ENCODE assay signal across 13 cellular contexts in the genomic region with DNA sequence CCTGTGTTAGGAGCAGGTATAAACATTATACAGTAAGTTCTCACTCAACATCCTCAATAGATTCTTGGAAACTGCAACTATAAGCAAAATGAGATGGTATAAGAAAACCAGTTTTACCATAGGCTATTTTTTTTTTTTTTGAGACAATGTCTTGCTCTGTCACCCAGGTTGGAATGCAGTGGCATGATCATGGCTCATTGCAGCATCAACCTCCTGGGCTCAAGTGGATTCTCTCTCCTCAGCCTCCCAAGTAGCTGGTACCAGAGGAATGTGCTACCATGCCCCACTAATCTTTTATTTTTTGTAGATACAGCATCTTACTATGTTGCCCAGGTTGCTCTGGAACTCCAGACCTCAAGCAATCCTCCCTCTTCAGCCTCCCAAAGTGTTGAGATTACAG.
"Had no signal": no experiment of that assay in that cellular context is flagged by ENCODE, and none has a peak within 500 bp of the region (broad histone marks: within the 10 kb centered on the region; RNA-seq: fewer than 3 reads in every experiment).

No MANE protein-coding gene starts in this region.

- DNase-seq: activated B cell treated with CpG ODN at 0.5 μM for 24 hours; activated CD4-positive, alpha-beta T cell treated with anti-CD3 and anti-CD28 coated beads, Interleukin-2, amount 50 U/mL, for 4 hours; activated CD8-positive, alpha-beta memory T cell treated with anti-CD3 and anti-CD28 coated beads for 24 hours; activated naive CD4-positive, alpha-beta T cell; activated T-cell treated with anti-CD3 and anti-CD28 coated beads, Interleukin-2, amount 50 U/mL, for 4 hours; effector memory CD4-positive, alpha-beta T cell; heart right ventricle; naive thymus-derived CD8-positive, alpha-beta T cell; retina; sigmoid colon; stimulated activated CD4-positive, alpha-beta T cell treated with anti-CD3 and anti-CD28 coated beads, Interleukin-2, amount 100 ng/mL, for 48 hours; stimulated activated CD8-positive, alpha-beta memory T cell treated with anti-CD3 and anti-CD28 coated beads, Interleukin-4, amount 100 ng/mL, for 48 hours; stimulated activated naive B cell treated with anti-CD40 and anti-IgM and Interleukin-4, amounts not matched to agents 10 μg/mL and 1 μg/mL and 100 μg/mL, for 72 hours had no signal

- ATAC-seq: naive thymus-derived CD8-positive, alpha-beta T cell had no signal
